8 cellular contexts compared by ENCODE assay signal in genomic region chr11:66478823-66479740, GRCh38. TPM values are rescaled to one million over a fixed set of nuclear protein-coding genes. Genes with fewer than 3 reads are reported as not detected.
A peak's percentile ranks its signal among the peaks of the same experiment; 100 is the strongest.
DNase-seq lines count a peak whose midpoint lies in the region; ATAC-seq and TF ChIP-seq lines count a peak whose summit lies in the region.

No MANE protein-coding gene starts in this region.

- H3K9me3 ChIP-seq in heart left ventricle, result no peaks in the 10 kb centered on the region

- peaks cover 0 to 29% (median 13%) of the 10 kb centered on the region in 9 donors for H3K36me3 ChIP-seq in heart left ventricle

- H3K36me3 Mint-ChIP-seq in activated naive CD4-positive, alpha-beta T cell treated with anti-CD3 and anti-CD28 coated beads for 36 hours (ENCODE audit: low read depth), result peaks cover 3% of the 10 kb centered on the region
- H3K36me3 Mint-ChIP-seq in activated naive CD4-positive, alpha-beta T cell treated with anti-CD3 and anti-CD28 coated beads, Interleukin-2, amount 10 ng/mL, durations not matched to agents 7 days and 5 days, result peaks cover 4% of the 10 kb centered on the region

- no peaks in the 10 kb centered on the region for H3K27me3 Mint-ChIP-seq in activated naive CD4-positive, alpha-beta T cell treated with anti-CD3 and anti-CD28 coated beads for 36 hours (ENCODE audit: low read depth)
- H3K27me3 Mint-ChIP-seq in activated naive CD4-positive, alpha-beta T cell treated with anti-CD3 and anti-CD28 coated beads, Interleukin-2, amount 10 ng/mL, durations not matched to agents 7 days and 5 days, result no peaks in the 10 kb centered on the region

- peak overlapping the region; percentile 89 for H3K4me3 Mint-ChIP-seq in activated naive CD4-positive, alpha-beta T cell treated with anti-CD3 and anti-CD28 coated beads for 36 hours
- peak overlapping the region; percentile 89 for H3K4me3 Mint-ChIP-seq in activated naive CD4-positive, alpha-beta T cell treated with anti-CD3 and anti-CD28 coated beads, Interleukin-2, amount 10 ng/mL, durations not matched to agents 7 days and 5 days

- CTCF ChIA-PET in activated naive CD4-positive, alpha-beta T cell treated with anti-CD3 and anti-CD28 coated beads for 36 hours (lab: Charles Lee), result interaction anchor here (0.7 to 1.9 kb wide), 6 partner anchors 11 to 200 kb away, joined by 3 to 16 read pairs (median 5); partner anchors contain the start of genes MRPL11, NPAS4 and PELI3
- CTCF ChIA-PET in activated naive CD4-positive, alpha-beta T cell treated with anti-CD3 and anti-CD28 coated beads, Interleukin-2, amount 10 ng/mL, durations not matched to agents 7 days and 5 days (lab: Charles Lee), result interaction anchor here (1.0 to 1.6 kb wide), 7 partner anchors 12 to 199 kb away, joined by 3 to 7 read pairs (median 4); partner anchors contain the start of genes MRPL11 and PELI3

- TF ChIP-seq CTCF in heart left ventricle (IDR thresholded peaks at IDR 0.05), result peak; percentile 34 to 70 (median 59)

- peak; percentile 6 to 27 (median 20) for ATAC-seq in heart left ventricle
- ATAC-seq in GM18907 (IDR thresholded peaks at IDR 0.05; ENCODE audit: unreplicated experiment), result no peak

- peaks cover 0 to 19% (median 10%) of the 10 kb centered on the region in 12 donors for H3K4me1 ChIP-seq in heart left ventricle

- TF ChIP-seq POLR2A in heart left ventricle (IDR thresholded peaks at IDR 0.05), result no peak

- 12 to 19% (median 14%) methylated on average over 20 to 22 of the region's 22 CpGs for WGBS in heart left ventricle, 4 donors

- intact Hi-C loops in activated naive CD4-positive, alpha-beta T cell treated with anti-CD3 and anti-CD28 coated beads for 36 hours (cut with micrococcal nuclease), result loop anchor here (1.0 kb wide), 1 partner anchor 71 kb away; no protein-coding TSS in a partner anchor
- intact Hi-C loops in heart left ventricle (cut with DNase I), result loop anchor here in 1 of 10 donors (2.0 kb wide), 1 partner anchor 70 kb away; no protein-coding TSS in a partner anchor

- H3K27me3 ChIP-seq in heart left ventricle, result no peaks in the 10 kb centered on the region

- H3K4me1 Mint-ChIP-seq in activated naive CD4-positive, alpha-beta T cell treated with anti-CD3 and anti-CD28 coated beads for 36 hours (ENCODE audit: low read depth), result peaks cover 25% of the 10 kb centered on the region
- peaks cover 29% of the 10 kb centered on the region for H3K4me1 Mint-ChIP-seq in activated naive CD4-positive, alpha-beta T cell treated with anti-CD3 and anti-CD28 coated beads, Interleukin-2, amount 10 ng/mL, durations not matched to agents 7 days and 5 days

- peak overlapping the region; percentile 58 to 93 (median 76) for H3K4me3 ChIP-seq in heart left ventricle

- H3K27ac ChIP-seq in heart left ventricle, result peak overlapping the region; percentile 64 to 94 (median 88)

- H3K27ac Mint-ChIP-seq in activated naive CD4-positive, alpha-beta T cell treated with anti-CD3 and anti-CD28 coated beads for 36 hours, result peak overlapping the region; percentile 71
- H3K27ac Mint-ChIP-seq in activated naive CD4-positive, alpha-beta T cell treated with anti-CD3 and anti-CD28 coated beads, Interleukin-2, amount 10 ng/mL, durations not matched to agents 7 days and 5 days, result peak overlapping the region; percentile 87

- no peaks in the 10 kb centered on the region for H3K9me3 Mint-ChIP-seq in activated naive CD4-positive, alpha-beta T cell treated with anti-CD3 and anti-CD28 coated beads for 36 hours
- no peaks in the 10 kb centered on the region for H3K9me3 Mint-ChIP-seq in activated naive CD4-positive, alpha-beta T cell treated with anti-CD3 and anti-CD28 coated beads, Interleukin-2, amount 10 ng/mL, durations not matched to agents 7 days and 5 days

- peak; percentile 42 for DNase-seq in activated naive CD4-positive, alpha-beta T cell treated with anti-CD3 and anti-CD28 coated beads for 36 hours
- no peak for DNase-seq in activated naive CD4-positive, alpha-beta T cell (lab: John Stamatoyannopoulos, UW)
- DNase-seq in NCI-H2196 (lab: John Stamatoyannopoulos, UW; ENCODE audit: unreplicated experiment), result peak; percentile 62
- peak; percentile 51 for DNase-seq in activated naive CD4-positive, alpha-beta T cell treated with anti-CD3 and anti-CD28 coated beads, Interleukin-2, amount 10 ng/mL, durations not matched to agents 7 days and 5 days
- DNase-seq in heart left ventricle, result peak in 4 of 5 donors; percentile 36 to 62 (median 52)
- DNase-seq in pons (ENCODE audit: low spot score), result peak; percentile 20
- DNase-seq in hippocampal formation (lab: John Stamatoyannopoulos, UW), result no peak

RNA-seq across cellular contexts. Expression of gene DPP3, which starts 1.2 kb away (rescaled TPM):
- 10 to 100 TPM; 73.8 to 80.1 TPM for total RNA-seq in activated naive CD4-positive, alpha-beta T cell treated with anti-CD3 and anti-CD28 coated beads for 36 hours
- total RNA-seq in heart left ventricle, result 10 to 100 TPM in 6 of 9 donors, 1 to 10 TPM in 3; 6.2 to 43.1 (median 14.9) TPM
- polyA plus RNA-seq in heart left ventricle, result 10 to 100 TPM in 1 of 2 donors, 1 to 10 TPM in 1; 6.4 to 35.5 TPM

RNA-seq across cellular contexts. Expression of gene PELI3, which starts 12.4 kb away (rescaled TPM):
- 1 to 10 TPM; 2.3 to 2.4 TPM for total RNA-seq in activated naive CD4-positive, alpha-beta T cell treated with anti-CD3 and anti-CD28 coated beads for 36 hours
- 10 to 100 TPM in 3 of 9 donors, 1 to 10 TPM in 6; 7.2 to 26.2 (median 8.0) TPM for total RNA-seq in heart left ventricle
- 1 to 10 TPM; 5.8 to 9.2 TPM for polyA plus RNA-seq in heart left ventricle

RNA-seq across cellular contexts. Expression of gene BBS1, which starts 31.4 kb away (rescaled TPM):
- 10 to 100 TPM; 10.1 to 10.9 TPM for total RNA-seq in activated naive CD4-positive, alpha-beta T cell treated with anti-CD3 and anti-CD28 coated beads for 36 hours
- total RNA-seq in heart left ventricle, result 10 to 100 TPM; 15.8 to 51.8 (median 18.7) TPM
- 10 to 100 TPM; 11.0 to 11.9 TPM for polyA plus RNA-seq in heart left ventricle

RNA-seq across cellular contexts. Expression of gene MRPL11, which starts 40.4 kb away (rescaled TPM):
- total RNA-seq in activated naive CD4-positive, alpha-beta T cell treated with anti-CD3 and anti-CD28 coated beads for 36 hours, result 100 to 1,000 TPM; 143 to 144 TPM
- 10 to 100 TPM; 38.9 to 56.9 (median 47.4) TPM for total RNA-seq in heart left ventricle
- 10 to 100 TPM; 48.9 to 62.8 TPM for polyA plus RNA-seq in heart left ventricle

RNA-seq across cellular contexts. Expression of gene NPAS4, which starts 58.2 kb away (rescaled TPM):
- not detected for total RNA-seq in activated naive CD4-positive, alpha-beta T cell treated with anti-CD3 and anti-CD28 coated beads for 36 hours
- total RNA-seq in heart left ventricle, result under 1 TPM in 1 of 9 donors, not detected in 8; 0.75 TPM
- under 1 TPM in 1 of 2 donors, not detected in 1; 0.04 TPM for polyA plus RNA-seq in heart left ventricle

Comparison
In these comparisons a context has a peak if more than half of its experiments do, and no peak if none do; other contexts are left out.
1. DNase-seq: peak in activated naive CD4-positive, alpha-beta T cell treated with anti-CD3 and anti-CD28 coated beads for 36 hours (single experiment), NCI-H2196 (single experiment), activated naive CD4-positive, alpha-beta T cell treated with anti-CD3 and anti-CD28 coated beads, Interleukin-2, amount 10 ng/mL, durations not matched to agents 7 days and 5 days (single experiment), heart left ventricle (4 of 5) and pons (single experiment); none in activated naive CD4-positive, alpha-beta T cell (0 of 4) and hippocampal formation (0 of 2).